18 cellular contexts compared by ENCODE assay signal in the genomic region with DNA sequence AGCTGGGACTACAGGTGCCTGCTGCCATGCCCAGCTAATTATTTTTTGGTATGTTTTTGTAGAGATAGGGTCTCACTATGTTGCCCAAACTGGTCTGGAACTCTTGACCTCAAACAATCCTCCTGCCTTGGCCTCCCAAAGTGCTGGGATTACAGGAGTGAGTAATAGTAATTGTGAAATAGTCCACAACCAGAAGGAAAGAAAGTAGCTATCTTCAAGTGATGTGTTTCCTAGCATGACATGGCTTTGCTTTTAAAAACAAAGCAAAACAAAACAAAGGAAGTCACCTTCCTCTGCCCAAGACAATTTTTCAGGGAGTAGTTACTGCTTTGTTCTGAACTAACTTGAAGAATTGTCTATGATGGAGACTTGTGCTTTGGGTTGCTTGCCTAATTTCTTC. TPM values are rescaled to one million over a fixed set of nuclear protein-coding genes. Genes with fewer than 3 reads are reported as not detected.
DNase-seq lines count a peak whose midpoint lies in the region; ATAC-seq, FAIRE-seq and TF ChIP-seq lines count a peak whose summit lies in the region.
"Had no signal": no experiment of that assay in that cellular context is flagged by ENCODE, and none has a peak within 500 bp of the region (broad histone marks: within the 10 kb centered on the region; RNA-seq: fewer than 3 reads in every experiment).

No MANE protein-coding gene starts in this region.

- TF ChIP-seq POLR2A in HepG2 (IDR thresholded peaks at IDR 0.05; ENCODE audit: insufficient read depth in 1 of 2, low read depth in 2 of 2, low read length in 2 of 2) (no peak), right lobe of liver (IDR thresholded peaks at IDR 0.05) (no peak)

- TF ChIP-seq EP300 in HepG2 (IDR thresholded peaks at IDR 0.05; ENCODE audit: low read depth in 2 of 2, low read length in 2 of 2) (no peak), HepG2 (CRISPR knock-in tag; IDR thresholded peaks at IDR 0.05; ENCODE audit: borderline replicate concordance) (no peak)

- peaks cover 27% of the 10 kb centered on the region for H3K36me3 Mint-ChIP-seq in type B pancreatic cell

- H3K27ac Mint-ChIP-seq in type B pancreatic cell = no peak overlapping the region

- H3K9ac ChIP-seq in HepG2 (ENCODE audit: insufficient read depth, low read depth, low read length) (no peak overlapping the region), adipocyte (ENCODE audit: low read length) (no peak overlapping the region)

- no peaks in the 10 kb centered on the region for H3K4me1 Mint-ChIP-seq in type B pancreatic cell (ENCODE audit: unreplicated experiment)

- no peak overlapping the region for H3K4me3 ChIP-seq in HepG2 (replicated peaks in 1 of 3; ENCODE audit: insufficient read depth in 1 of 3, low read depth in 2 of 3, low read length in 3 of 3)
- H3K4me3 ChIP-seq in right lobe of liver = no peak overlapping the region
- no peak overlapping the region for H3K4me3 ChIP-seq in adipocyte (ENCODE audit: low read length)
- no peak overlapping the region for H3K4me3 ChIP-seq in fibroblast of mammary gland (ENCODE audit: control insufficient read depth, low read depth, low read length)
- H3K4me3 ChIP-seq: SJCRH30 had no signal

- H3K27me3 Mint-ChIP-seq in type B pancreatic cell = no peaks in the 10 kb centered on the region

- intact Hi-C loops in HepG2 (cut with micrococcal nuclease; ENCODE audit: unreplicated experiment) = loop anchor here (10.0 kb wide), 1 partner anchor 61 kb away; the partner anchor contains the start of gene CAVIN1
- intact Hi-C loops in right lobe of liver (cut with DNase I) = loop anchor here in 1 of 2 donors (10.0 kb wide), 1 partner anchor 151 kb away; no protein-coding TSS in a partner anchor
- intact Hi-C loops in left colon (cut with DNase I, micrococcal nuclease) = no loop called here

- TF ChIP-seq RAD21 in HepG2 (CRISPR knock-in tag; IDR thresholded peaks at IDR 0.05) = no peak

- H3K79me2 ChIP-seq in HepG2 (ENCODE audit: insufficient read depth, low read length) = no peaks in the 10 kb centered on the region

- no TSS peak for BruUV-seq in HepG2 (replicated peaks; lab: Mats Ljungman, UMichigan)

- peaks cover 40 to 76% of the 10 kb centered on the region in 2 experiments for H3K36me3 ChIP-seq in HepG2 (replicated peaks in 1 of 2; ENCODE audit: control insufficient read depth in 1 of 2, insufficient read depth in 2 of 2, low read length in 2 of 2)
- peaks cover 0 to 99% (median 49%) of the 10 kb centered on the region in 4 donors for H3K36me3 ChIP-seq in right lobe of liver
- peaks cover 73% of the 10 kb centered on the region for H3K36me3 ChIP-seq in adipocyte (ENCODE audit: control insufficient read depth, insufficient read depth, low read length, severe bottlenecking)

- no peaks in the 10 kb centered on the region for H3K9me3 Mint-ChIP-seq in type B pancreatic cell

- H3K27ac ChIP-seq in HepG2 (ENCODE audit: extremely low read length, insufficient read depth, low read length) (no peak overlapping the region), right lobe of liver (no peak overlapping the region)
- H3K27ac ChIP-seq: C4-2B, SJCRH30 had no signal

- CTCF ChIA-PET in HepG2 (lab: Yijun Ruan, JAX; ENCODE audit: low intra/inter-chr PET ratio, low total read pairs) = no interaction called here

- ATAC-seq in HepG2 (no peak), right lobe of liver (no peak), HG03025 (IDR thresholded peaks at IDR 0.05; ENCODE audit: low FRiP score, unreplicated experiment) (no peak), left colon (no peak)
- ATAC-seq: PC-3 had no signal

- H3K9me3 ChIP-seq in HepG2 (ENCODE audit: low read length) = no peaks in the 10 kb centered on the region
- H3K9me3 ChIP-seq in right lobe of liver = no peaks in the 10 kb centered on the region
- H3K9me3 ChIP-seq in adipocyte (ENCODE audit: control insufficient read depth, low read length) = no peaks in the 10 kb centered on the region

- H3K4me1 ChIP-seq in HepG2 (ENCODE audit: insufficient read depth, low read length) (peaks cover 49% of the 10 kb centered on the region), right lobe of liver (peaks cover 0 to 10% (median 3%) of the 10 kb centered on the region in 4 donors), adipocyte (ENCODE audit: control insufficient read depth, insufficient read depth, low read length) (peaks cover 14% of the 10 kb centered on the region)
- H3K4me1 ChIP-seq: SJCRH30 had no signal

- POLR2A ChIA-PET in HepG2 (lab: Yijun Ruan, JAX) = no interaction called here

- H3K27me3 ChIP-seq in HepG2 (ENCODE audit: control insufficient read depth in 1 of 2, insufficient read depth in 2 of 2, low read length in 2 of 2) (no peaks in the 10 kb centered on the region), right lobe of liver (no peaks in the 10 kb centered on the region), adipocyte (replicated peaks; ENCODE audit: control insufficient read depth, insufficient read depth, low read length) (no peaks in the 10 kb centered on the region)
- H3K27me3 ChIP-seq: SJCRH30 had no signal

- DNase-seq in HepG2 (ENCODE audit: low spot score) (no peak), right lobe of liver (no peak), adipocyte (ENCODE audit: low read depth) (peak; percentile 23), fibroblast of mammary gland (ENCODE audit: low read depth) (peak; percentile 25), left colon (no peak), type B pancreatic cell (ENCODE audit: extremely low spot score, unreplicated experiment) (no peak)
- DNase-seq in activated effector memory CD4-positive, alpha-beta T cell treated with anti-CD3 and anti-CD28 coated beads, Interleukin-2, amount 50 U/mL, for 16 hours = no peak
- DNase-seq: DMS 273 treated with DMSO at 0.1 percent for 48 hours, GF-D8, NCI-H1048, NCI-H1436 treated with DMSO at 0.1 percent for 48 hours, NCI-H2029 treated with DMSO at 0.1 percent for 48 hours, NCI-H774, PC-3, SJCRH30 had no signal

- in situ Hi-C loops in HepG2 (cut with HindIII; ENCODE audit: extremely low pct_ligation_motif_present, low pct_unique_long_range_greater_than_20kb) = no loop called here

- no peak for TF ChIP-seq CTCF in HepG2 (CRISPR knock-in tag; IDR thresholded peaks at IDR 0.05)
- no peak for TF ChIP-seq CTCF in right lobe of liver (IDR thresholded peaks at IDR 0.05)
- no peak for TF ChIP-seq CTCF in fibroblast of mammary gland (conservative IDR thresholded peaks at IDR 0.05; ENCODE audit: control insufficient read depth, insufficient read depth, low read depth, low read length)
- TF ChIP-seq CTCF in type B pancreatic cell (conservative IDR thresholded peaks at IDR 0.05) = no peak

- no peak overlapping the region for H2AFZ ChIP-seq in HepG2 (ENCODE audit: low read length)

- H3K4me3 Mint-ChIP-seq in type B pancreatic cell = no peak overlapping the region

- no peak for FAIRE-seq in HepG2 (lab: Jason Lieb, UNC)
- FAIRE-seq: GM12892 had no signal

- H3K4me2 ChIP-seq in HepG2 (ENCODE audit: low read depth, low read length) = no peak overlapping the region

- H4K20me1 ChIP-seq in HepG2 (ENCODE audit: insufficient read depth, low read length) = no peaks in the 10 kb centered on the region

RNA-seq across cellular contexts. Expression of gene ATP6V0A1, which starts 27.0 kb away (rescaled TPM):
- 15.9 and 27.9 TPM in 2 replicates for total RNA-seq in HepG2 (2016; rRNA removed; fragmentation: Illumina TruSeq; extraction: Trizol)
- total RNA-seq in HepG2 (2016; cell fraction: cytosol; rRNA removed; fragmentation: Illumina TruSeq; extraction: Trizol; ENCODE audit: low read depth) = 18.7 and 19.7 TPM in 2 replicates
- total RNA-seq in HepG2 (2016; cell fraction: insoluble cytoplasmic fraction; rRNA removed; fragmentation: Illumina TruSeq; extraction: Trizol) = 11.1 and 28.3 TPM in 2 replicates
- total RNA-seq in HepG2 (2016; cell fraction: membrane; rRNA removed; fragmentation: Illumina TruSeq; extraction: Trizol) = 8.0 and 9.2 TPM in 2 replicates
- total RNA-seq in HepG2 (2016; cell fraction: nucleus; rRNA removed; fragmentation: Illumina TruSeq; extraction: Trizol) = 55.4 and 63.9 TPM in 2 replicates
- 54.1 and 59.7 TPM in 2 replicates for polyA plus RNA-seq in HepG2 (2011; rRNA removed)
- polyA plus RNA-seq in HepG2 (2011; cell fraction: cytosol; rRNA removed) = 29.1 and 30.2 TPM in 2 replicates
- 196 and 208 TPM in 2 replicates for polyA plus RNA-seq in HepG2 (2011; cell fraction: nucleus; rRNA removed)
- polyA plus RNA-seq in HepG2 (2012) = 32.3 and 37.4 TPM in 2 replicates
- 1.8 and 3.2 TPM in 2 replicates for polyA plus RNA-seq in HepG2 (2016; cell fraction: cytosol; fragmentation: Illumina TruSeq; extraction: Trizol; ENCODE audit: low read depth)
- 9.4 and 10.0 TPM in 2 replicates for polyA plus RNA-seq in HepG2 (2016; cell fraction: insoluble cytoplasmic fraction; fragmentation: Illumina TruSeq; extraction: Trizol; ENCODE audit: low read depth)
- polyA plus RNA-seq in HepG2 (2016; cell fraction: membrane; fragmentation: Illumina TruSeq; extraction: Trizol; ENCODE audit: low read depth) = 6.0 and 6.9 TPM in 2 replicates
- 74.0 and 74.7 TPM in 2 replicates for polyA plus RNA-seq in HepG2 (2016; cell fraction: nucleus; fragmentation: Illumina TruSeq; extraction: Trizol; ENCODE audit: insufficient read depth, low read depth)
- polyA minus RNA-seq in HepG2 (2011; rRNA and poly(A)+ RNA removed; ENCODE audit: low replicate concordance) = 143 and 163 TPM in 2 replicates
- 30.3 and 36.7 TPM in 2 replicates for polyA minus RNA-seq in HepG2 (2011; cell fraction: cytosol; rRNA and poly(A)+ RNA removed)
- 158 and 184 TPM in 2 replicates for polyA minus RNA-seq in HepG2 (2011; cell fraction: nucleus; rRNA and poly(A)+ RNA removed)
- total RNA-seq in right lobe of liver = 10 to 100 TPM; 36.4 to 66.0 (median 49.4) TPM
- total RNA-seq in left colon = 10 to 100 TPM; 92.6 to 96.2 TPM
- total RNA-seq in type B pancreatic cell (ENCODE audit: low replicate concordance) = 65.5 and 69.4 TPM in 2 replicates

RNA-seq across cellular contexts. Expression of gene NAGLU, which starts 50.4 kb away (rescaled TPM):
- total RNA-seq in HepG2 (2016; rRNA removed; fragmentation: Illumina TruSeq; extraction: Trizol) = 13.1 and 40.1 TPM in 2 replicates
- 11.7 and 11.8 TPM in 2 replicates for total RNA-seq in HepG2 (2016; cell fraction: cytosol; rRNA removed; fragmentation: Illumina TruSeq; extraction: Trizol; ENCODE audit: low read depth)
- 11.6 and 40.3 TPM in 2 replicates for total RNA-seq in HepG2 (2016; cell fraction: insoluble cytoplasmic fraction; rRNA removed; fragmentation: Illumina TruSeq; extraction: Trizol)
- total RNA-seq in HepG2 (2016; cell fraction: membrane; rRNA removed; fragmentation: Illumina TruSeq; extraction: Trizol) = 16.4 and 17.9 TPM in 2 replicates
- total RNA-seq in HepG2 (2016; cell fraction: nucleus; rRNA removed; fragmentation: Illumina TruSeq; extraction: Trizol) = 46.8 and 52.2 TPM in 2 replicates
- 28.2 and 29.4 TPM in 2 replicates for polyA plus RNA-seq in HepG2 (2011; rRNA removed)
- 19.2 and 36.3 TPM in 2 replicates for polyA plus RNA-seq in HepG2 (2011; cell fraction: cytosol; rRNA removed)
- polyA plus RNA-seq in HepG2 (2011; cell fraction: nucleus; rRNA removed) = 76.6 and 98.9 TPM in 2 replicates
- 20.7 and 21.0 TPM in 2 replicates for polyA plus RNA-seq in HepG2 (2012)
- polyA plus RNA-seq in HepG2 (2016; cell fraction: cytosol; fragmentation: Illumina TruSeq; extraction: Trizol; ENCODE audit: low read depth) = 8.0 and 8.6 TPM in 2 replicates
- 12.0 and 16.4 TPM in 2 replicates for polyA plus RNA-seq in HepG2 (2016; cell fraction: insoluble cytoplasmic fraction; fragmentation: Illumina TruSeq; extraction: Trizol; ENCODE audit: low read depth)
- polyA plus RNA-seq in HepG2 (2016; cell fraction: membrane; fragmentation: Illumina TruSeq; extraction: Trizol; ENCODE audit: low read depth) = 11.8 and 12.2 TPM in 2 replicates
- polyA plus RNA-seq in HepG2 (2016; cell fraction: nucleus; fragmentation: Illumina TruSeq; extraction: Trizol; ENCODE audit: insufficient read depth, low read depth) = 83.1 and 85.8 TPM in 2 replicates
- 23.9 and 52.5 TPM in 2 replicates for polyA minus RNA-seq in HepG2 (2011; rRNA and poly(A)+ RNA removed; ENCODE audit: low replicate concordance)
- polyA minus RNA-seq in HepG2 (2011; cell fraction: cytosol; rRNA and poly(A)+ RNA removed) = 17.1 and 17.5 TPM in 2 replicates
- polyA minus RNA-seq in HepG2 (2011; cell fraction: nucleus; rRNA and poly(A)+ RNA removed) = 31.7 and 32.4 TPM in 2 replicates
- 10 to 100 TPM; 36.4 to 81.6 (median 43.7) TPM for total RNA-seq in right lobe of liver
- total RNA-seq in left colon = 10 to 100 TPM; 36.5 to 45.9 TPM
- total RNA-seq in type B pancreatic cell (ENCODE audit: low replicate concordance) = 24.0 and 26.5 TPM in 2 replicates

Comparison
In these comparisons a context has a peak if more than half of its experiments do, and no peak if none do; other contexts are left out.
1. DNase-seq: peak in adipocyte (single experiment) and fibroblast of mammary gland (single experiment); none in HepG2 (single experiment), right lobe of liver (0 of 3), left colon (0 of 2), activated effector memory CD4-positive, alpha-beta T cell treated with anti-CD3 and anti-CD28 coated beads, Interleukin-2, amount 50 U/mL, for 16 hours (single experiment) and type B pancreatic cell (single experiment).